8 cellular contexts compared by ENCODE assay signal in the genomic region with DNA sequence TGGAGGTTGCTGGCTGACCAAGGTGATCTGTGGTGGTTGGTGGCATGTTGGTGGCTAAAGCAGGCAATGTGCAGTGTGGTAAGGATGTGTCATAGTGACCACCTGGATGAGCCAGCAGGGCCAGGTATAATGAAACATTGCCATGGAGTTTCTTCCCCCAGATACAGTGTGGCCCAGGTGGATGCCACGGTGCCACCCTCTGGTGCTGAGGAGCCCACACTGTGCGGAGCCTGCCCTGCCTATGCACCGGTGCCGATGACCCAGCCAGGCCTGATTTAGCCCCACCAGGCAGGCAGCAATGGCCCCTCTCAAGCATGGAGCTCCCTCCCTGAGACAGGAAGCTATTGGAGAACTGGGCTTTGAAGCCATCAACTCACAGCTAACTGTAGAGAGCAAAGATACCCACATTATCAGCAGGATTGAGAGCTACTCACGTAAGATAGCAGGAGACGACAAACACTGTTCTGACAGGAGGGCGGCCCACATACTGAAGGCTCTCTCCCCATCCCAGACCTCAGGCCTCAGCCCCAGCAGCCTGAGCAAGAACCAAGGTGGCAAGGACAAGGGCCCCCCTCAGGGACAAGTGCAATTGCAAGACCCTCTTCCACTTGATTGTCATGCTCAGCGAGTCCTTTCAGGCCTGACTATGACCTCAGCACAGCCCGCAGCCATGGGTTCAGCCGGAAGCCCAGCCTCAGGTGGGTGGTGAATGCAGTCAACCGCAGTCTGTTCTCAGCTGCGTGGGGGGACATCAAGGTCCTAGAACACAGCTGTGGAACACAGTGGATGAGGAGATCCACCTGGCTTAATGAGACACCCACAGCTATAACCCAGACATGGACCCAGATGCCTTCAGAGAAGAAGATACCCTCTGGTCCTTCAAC.
A peak's percentile ranks its signal among the peaks of the same experiment; 100 is the strongest.
DNase-seq lines count a peak whose midpoint lies in the region; ATAC-seq lines count a peak whose summit lies in the region.

No MANE protein-coding gene starts in this region.

- DNase-seq in activated T-cell treated with anti-CD3 and anti-CD28 coated beads for 24 hours (ENCODE audit: low read depth) (peak; percentile 64), GM19238 (ENCODE audit: insufficient read length, low spot score) (no peak), iPS-NIHi11 (ENCODE audit: low spot score) (no peak), NCI-H1436 treated with DMSO at 0.1 percent for 48 hours (lab: John Stamatoyannopoulos, UW) (no peak), HuH-7.5 (ENCODE audit: low spot score) (no peak)
- peak in 2 of 3 donors; percentile 19 to 41 for DNase-seq in stimulated activated CD4-positive, alpha-beta T cell treated with anti-CD3 and anti-CD28 coated beads, TNF-alpha, amount 100 ng/mL, for 1 hour (ENCODE audit: low read depth in 3 of 3, low spot score in 1 of 3)

- ATAC-seq in GM19351 (IDR thresholded peaks at IDR 0.05; ENCODE audit: unreplicated experiment) (peak; percentile 88), HG03342 (IDR thresholded peaks at IDR 0.05; ENCODE audit: unreplicated experiment) (peak; percentile 86)

Comparison
In these comparisons a context has a peak if more than half of its experiments do, and no peak if none do; other contexts are left out.
1. DNase-seq: peak in activated T-cell treated with anti-CD3 and anti-CD28 coated beads for 24 hours (single experiment) and stimulated activated CD4-positive, alpha-beta T cell treated with anti-CD3 and anti-CD28 coated beads, TNF-alpha, amount 100 ng/mL, for 1 hour (2 of 3); none in GM19238 (single experiment), iPS-NIHi11 (single experiment), NCI-H1436 treated with DMSO at 0.1 percent for 48 hours (single experiment) and HuH-7.5 (single experiment).